In genomic region chr12:56448860-56449621, GRCh38 we compare ENCODE assay signal across 8 cellular contexts. TPM values are rescaled to one million over a fixed set of nuclear protein-coding genes. Genes with fewer than 3 reads are reported as not detected.
A peak's percentile ranks its signal among the peaks of the same experiment; 100 is the strongest.
DNase-seq lines count a peak whose midpoint lies in the region; ATAC-seq and TF ChIP-seq lines count a peak whose summit lies in the region.

A gene with protein sequence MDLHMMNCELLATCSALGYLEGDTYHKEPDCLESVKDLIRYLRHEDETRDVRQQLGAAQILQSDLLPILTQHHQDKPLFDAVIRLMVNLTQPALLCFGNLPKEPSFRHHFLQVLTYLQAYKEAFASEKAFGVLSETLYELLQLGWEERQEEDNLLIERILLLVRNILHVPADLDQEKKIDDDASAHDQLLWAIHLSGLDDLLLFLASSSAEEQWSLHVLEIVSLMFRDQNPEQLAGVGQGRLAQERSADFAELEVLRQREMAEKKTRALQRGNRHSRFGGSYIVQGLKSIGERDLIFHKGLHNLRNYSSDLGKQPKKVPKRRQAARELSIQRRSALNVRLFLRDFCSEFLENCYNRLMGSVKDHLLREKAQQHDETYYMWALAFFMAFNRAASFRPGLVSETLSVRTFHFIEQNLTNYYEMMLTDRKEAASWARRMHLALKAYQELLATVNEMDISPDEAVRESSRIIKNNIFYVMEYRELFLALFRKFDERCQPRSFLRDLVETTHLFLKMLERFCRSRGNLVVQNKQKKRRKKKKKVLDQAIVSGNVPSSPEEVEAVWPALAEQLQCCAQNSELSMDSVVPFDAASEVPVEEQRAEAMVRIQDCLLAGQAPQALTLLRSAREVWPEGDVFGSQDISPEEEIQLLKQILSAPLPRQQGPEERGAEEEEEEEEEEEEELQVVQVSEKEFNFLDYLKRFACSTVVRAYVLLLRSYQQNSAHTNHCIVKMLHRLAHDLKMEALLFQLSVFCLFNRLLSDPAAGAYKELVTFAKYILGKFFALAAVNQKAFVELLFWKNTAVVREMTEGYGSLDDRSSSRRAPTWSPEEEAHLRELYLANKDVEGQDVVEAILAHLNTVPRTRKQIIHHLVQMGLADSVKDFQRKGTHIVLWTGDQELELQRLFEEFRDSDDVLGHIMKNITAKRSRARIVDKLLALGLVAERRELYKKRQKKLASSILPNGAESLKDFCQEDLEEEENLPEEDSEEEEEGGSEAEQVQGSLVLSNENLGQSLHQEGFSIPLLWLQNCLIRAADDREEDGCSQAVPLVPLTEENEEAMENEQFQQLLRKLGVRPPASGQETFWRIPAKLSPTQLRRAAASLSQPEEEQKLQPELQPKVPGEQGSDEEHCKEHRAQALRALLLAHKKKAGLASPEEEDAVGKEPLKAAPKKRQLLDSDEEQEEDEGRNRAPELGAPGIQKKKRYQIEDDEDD (minus strand): TSS chr12:56449426. CDS start chr12:56434170, 15,256 bp downstream.

- H3K4me2 ChIP-seq in Karpas-422 (ENCODE audit: low read depth, low read length, poor library complexity, severe bottlenecking) (peak within 1 kb of the TSS; percentile 85), fibroblast of lung (ENCODE audit: extremely low read depth, insufficient read depth, low read length) (peak within 1 kb of the TSS; percentile 97)

- H3K27me3 Mint-ChIP-seq in naive thymus-derived CD4-positive, alpha-beta T cell: no peaks in the 10 kb centered on the region
- no peaks in the 10 kb centered on the region for H3K27me3 Mint-ChIP-seq in stimulated activated naive B cell treated with anti-CD40 and anti-IgM and Interleukin-4, amounts not matched to agents 10 μg/mL and 1 μg/mL and 100 μg/mL, for 72 hours

- DNase-seq in DMS79 treated with DMSO at 0.1 percent for 48 hours (lab: John Stamatoyannopoulos, UW) (peak; percentile 70), Karpas-422 (peak; percentile 96), RPMI8226 (peak; percentile 94), fibroblast of lung (ENCODE audit: low read depth in 2 of 2) (peak; percentile 82 to 86)
- peak; percentile 66 to 73 for DNase-seq in activated T-helper 1 cell treated with anti-CD3 and anti-CD28 coated beads, Interleukin-2, amount 50 U/mL, for 16 hours (ENCODE audit: low read depth in 1 of 2, low spot score in 1 of 2)
- DNase-seq in naive thymus-derived CD4-positive, alpha-beta T cell: peak; percentile 74 to 89 (median 85)
- DNase-seq in stimulated activated naive B cell treated with anti-CD40 and anti-IgM and Interleukin-4, amounts not matched to agents 10 μg/mL and 1 μg/mL and 100 μg/mL, for 72 hours: peak; percentile 89

- H3K9ac ChIP-seq in Karpas-422 (ENCODE audit: low read length) (peak within 1 kb of the TSS; percentile 86), fibroblast of lung (ENCODE audit: insufficient read depth, low read length) (peak within 1 kb of the TSS; percentile 82)

- no peaks in the 10 kb centered on the region for H3K9me2 ChIP-seq in Karpas-422 (replicated peaks; ENCODE audit: insufficient read depth, low read length)

- H3K36me3 ChIP-seq in Karpas-422 (ENCODE audit: insufficient read depth, low read length) (no peaks in the 10 kb centered on the region), fibroblast of lung (ENCODE audit: control insufficient read depth, insufficient read depth, low read length) (no peaks in the 10 kb centered on the region)
- no peaks in the 10 kb centered on the region for H3K36me3 ChIP-seq in naive thymus-derived CD4-positive, alpha-beta T cell (ENCODE audit: control insufficient read depth in 2 of 3, insufficient read depth in 3 of 3, low read length in 3 of 3)

- H3K9me3 ChIP-seq in Karpas-422 (ENCODE audit: low read length) (no peaks in the 10 kb centered on the region), fibroblast of lung (ENCODE audit: control insufficient read depth, insufficient read depth, low read depth, low read length) (no peaks in the 10 kb centered on the region)
- H3K9me3 ChIP-seq in naive thymus-derived CD4-positive, alpha-beta T cell (ENCODE audit: control insufficient read depth in 2 of 3, low read length in 3 of 3): no peaks in the 10 kb centered on the region

- H3K79me2 ChIP-seq in Karpas-422 (ENCODE audit: low read length) (peaks cover 34% of the 10 kb centered on the region), fibroblast of lung (ENCODE audit: control insufficient read depth, insufficient read depth, low read length) (peaks cover 8% of the 10 kb centered on the region)

- ATAC-seq in GM21786 (IDR thresholded peaks at IDR 0.05; ENCODE audit: unreplicated experiment): peak; percentile 92
- peak; percentile 98 for ATAC-seq in naive thymus-derived CD4-positive, alpha-beta T cell
- ATAC-seq in stimulated activated naive B cell treated with anti-CD40 and anti-IgM and Interleukin-4, amounts not matched to agents 10 μg/mL and 1 μg/mL and 100 μg/mL, for 72 hours (replicated peaks): peak; percentile 99

- H3K4me1 Mint-ChIP-seq in naive thymus-derived CD4-positive, alpha-beta T cell: peaks cover 12 to 36% (median 24%) of the 10 kb centered on the region in 7 donors
- peaks cover 15 to 36% of the 10 kb centered on the region in 2 donors for H3K4me1 Mint-ChIP-seq in stimulated activated naive B cell treated with anti-CD40 and anti-IgM and Interleukin-4, amounts not matched to agents 10 μg/mL and 1 μg/mL and 100 μg/mL, for 72 hours

- CTCF ChIA-PET in naive thymus-derived CD4-positive, alpha-beta T cell (lab: Charles Lee): interaction anchor here (0.6 to 4.1 kb wide), 5 partner anchors 13 to 709 kb away, joined by 3 to 22 read pairs (median 4); partner anchors contain the start of genes COQ10A and STAT2

- H3K27me3 ChIP-seq in Karpas-422 (ENCODE audit: low read length): no peaks in the 10 kb centered on the region
- peaks cover 9% of the 10 kb centered on the region for H3K27me3 ChIP-seq in fibroblast of lung (ENCODE audit: control insufficient read depth, insufficient read depth, low read length)
- no peaks in the 10 kb centered on the region for H3K27me3 ChIP-seq in naive thymus-derived CD4-positive, alpha-beta T cell (ENCODE audit: control insufficient read depth in 2 of 2, insufficient read depth in 2 of 2, low read length in 2 of 2)

- peak within 1 kb of the TSS; percentile 77 to 94 (median 92) for H3K4me3 Mint-ChIP-seq in naive thymus-derived CD4-positive, alpha-beta T cell
- H3K4me3 Mint-ChIP-seq in stimulated activated naive B cell treated with anti-CD40 and anti-IgM and Interleukin-4, amounts not matched to agents 10 μg/mL and 1 μg/mL and 100 μg/mL, for 72 hours: peak within 1 kb of the TSS; percentile 95 to 98

- H3K27ac ChIP-seq in Karpas-422 (ENCODE audit: low read length) (peak within 1 kb of the TSS; percentile 75), fibroblast of lung (ENCODE audit: insufficient read depth, low read length) (peak within 1 kb of the TSS; percentile 83)
- peak within 1 kb of the TSS; percentile 74 for H3K27ac ChIP-seq in naive thymus-derived CD4-positive, alpha-beta T cell (ENCODE audit: low read depth, low read length)

- intact Hi-C loops in naive thymus-derived CD4-positive, alpha-beta T cell (cut with micrococcal nuclease): loop anchor here (1.0 to 5.0 kb wide), 12 partner anchors 15 to 322 kb away; partner anchors contain the start of genes CS (in 2 of the 2), SPRYD4 (in 2 of the 2), STAT2 (in 2 of the 2) and ANKRD52 (in 1 of the 2)

- H2AFZ ChIP-seq in Karpas-422 (ENCODE audit: low read length) (peak within 1 kb of the TSS; percentile 27; the same call in 1 of the 2 replicates), fibroblast of lung (ENCODE audit: low read length) (peak within 1 kb of the TSS; percentile 97)

- peak within 1 kb of the TSS; percentile 86 to 98 (median 93) for H3K27ac Mint-ChIP-seq in naive thymus-derived CD4-positive, alpha-beta T cell
- peak within 1 kb of the TSS; percentile 96 for H3K27ac Mint-ChIP-seq in stimulated activated naive B cell treated with anti-CD40 and anti-IgM and Interleukin-4, amounts not matched to agents 10 μg/mL and 1 μg/mL and 100 μg/mL, for 72 hours

- H3K4me3 ChIP-seq in Karpas-422 (ENCODE audit: low read length) (peak within 1 kb of the TSS; percentile 80), fibroblast of lung (replicated peaks in 1 of 4; ENCODE audit: control extremely low read depth in 1 of 4, insufficient read depth in 1 of 4, low read depth in 3 of 4, low read length in 4 of 4) (peak within 1 kb of the TSS; percentile 88 to 91 (median 90))
- H3K4me3 ChIP-seq in naive thymus-derived CD4-positive, alpha-beta T cell (ENCODE audit: low read length): peak within 1 kb of the TSS; percentile 97

- no peak for TF ChIP-seq CTCF in fibroblast of lung (conservative IDR thresholded peaks at IDR 0.05 in 1 of 2, IDR thresholded peaks at IDR 0.05 in 1 of 2; ENCODE audit: low read depth in 1 of 2, low read length in 2 of 2)

- H3K9me3 Mint-ChIP-seq in naive thymus-derived CD4-positive, alpha-beta T cell: peaks cover 0 to 6% (median 3%) of the 10 kb centered on the region in 11 donors
- peaks cover 3 to 4% of the 10 kb centered on the region in 2 donors for H3K9me3 Mint-ChIP-seq in stimulated activated naive B cell treated with anti-CD40 and anti-IgM and Interleukin-4, amounts not matched to agents 10 μg/mL and 1 μg/mL and 100 μg/mL, for 72 hours

- H4K20me1 ChIP-seq in Karpas-422 (ENCODE audit: insufficient read depth, low read depth, low read length): no peaks in the 10 kb centered on the region
- H4K20me1 ChIP-seq in fibroblast of lung (ENCODE audit: control insufficient read depth, extremely low read depth, insufficient read depth, low read length): no peaks in the 10 kb centered on the region

- H3K36me3 Mint-ChIP-seq in naive thymus-derived CD4-positive, alpha-beta T cell: peaks cover 0 to 11% (median 3%) of the 10 kb centered on the region in 5 donors
- H3K36me3 Mint-ChIP-seq in stimulated activated naive B cell treated with anti-CD40 and anti-IgM and Interleukin-4, amounts not matched to agents 10 μg/mL and 1 μg/mL and 100 μg/mL, for 72 hours: peaks cover 19 to 26% of the 10 kb centered on the region in 2 donors

- POLR2A ChIA-PET in naive thymus-derived CD4-positive, alpha-beta T cell (lab: Charles Lee): interaction anchor here (0.6 to 3.8 kb wide), 18 partner anchors 15 to 859 kb away, joined by 3 to 20 read pairs (median 4); partner anchors contain the start of genes CNPY2, IL23A, PTGES3 and RPL41

- H3K4me1 ChIP-seq in Karpas-422 (ENCODE audit: low read length) (peaks cover 19% of the 10 kb centered on the region), fibroblast of lung (ENCODE audit: control insufficient read depth, extremely low read depth, insufficient read depth, low read length) (no peaks in the 10 kb centered on the region)
- H3K4me1 ChIP-seq in naive thymus-derived CD4-positive, alpha-beta T cell (ENCODE audit: control insufficient read depth in 2 of 2, insufficient read depth in 2 of 2, low read length in 2 of 2): peaks cover 0 to 7% of the 10 kb centered on the region in 2 donors

RNA-seq across cellular contexts. Expression of the gene that starts here (rescaled TPM):
- total RNA-seq in Karpas-422 (2014; rRNA removed; shearing (Covaris generic); ENCODE audit: low replicate concordance): 12.5 and 14.9 TPM in 2 replicates
- total RNA-seq in fibroblast of lung: 3.6 and 5.9 TPM in 2 replicates
- 1.2 and 3.8 TPM in 2 replicates for polyA plus RNA-seq in fibroblast of lung
- polyA plus RNA-seq in fibroblast of lung (2012): 6.4 and 18.6 TPM in 2 replicates
- 5.0 and 15.0 TPM in 2 replicates for polyA minus RNA-seq in fibroblast of lung (ENCODE audit: low replicate concordance)
- 10 to 100 TPM in 1 of 5 experiments, 1 to 10 TPM in 4; 4.4 to 42.3 (median 5.4) TPM for total RNA-seq in naive thymus-derived CD4-positive, alpha-beta T cell
- polyA plus RNA-seq in naive thymus-derived CD4-positive, alpha-beta T cell: 1 to 10 TPM; 2.7 to 3.3 TPM

Comparison
In these comparisons a context has a peak if more than half of its experiments do, and no peak if none do; other contexts are left out.
1. Peak in every context shown above with its lines: DNase-seq, ATAC-seq, H3K4me3 ChIP-seq and H3K27ac ChIP-seq.